ENCODE assay signal across 3 cellular contexts in the genomic region with DNA sequence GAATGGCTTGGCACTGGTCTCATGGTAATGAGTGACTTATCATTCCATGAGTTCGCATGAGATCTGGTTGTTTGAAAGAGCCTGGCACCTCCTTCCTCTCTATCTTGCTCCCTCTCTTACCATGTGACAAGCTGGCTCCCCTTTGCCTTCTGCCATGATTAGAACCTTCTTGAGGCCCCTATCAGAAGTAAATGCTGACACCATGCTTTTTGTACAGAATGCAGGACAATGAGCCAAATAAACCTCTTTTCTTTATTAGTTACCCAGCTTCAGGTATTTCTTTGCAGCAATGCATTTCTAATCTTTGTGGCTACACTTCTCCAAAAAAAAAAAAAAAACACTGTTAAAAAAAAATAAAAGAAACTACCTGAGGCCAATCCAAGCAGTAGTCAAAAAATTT.
A peak's percentile ranks its signal among the peaks of the same experiment; 100 is the strongest.
TF ChIP-seq lines count a peak whose summit lies in the region.

No MANE protein-coding gene starts in this region.

TF ChIP-seq in HepG2, 621 proteins besides CTCF, POLR2A, EP300 and RAD21 (continues in another document):
- TF ChIP-seq, protein P1, sequence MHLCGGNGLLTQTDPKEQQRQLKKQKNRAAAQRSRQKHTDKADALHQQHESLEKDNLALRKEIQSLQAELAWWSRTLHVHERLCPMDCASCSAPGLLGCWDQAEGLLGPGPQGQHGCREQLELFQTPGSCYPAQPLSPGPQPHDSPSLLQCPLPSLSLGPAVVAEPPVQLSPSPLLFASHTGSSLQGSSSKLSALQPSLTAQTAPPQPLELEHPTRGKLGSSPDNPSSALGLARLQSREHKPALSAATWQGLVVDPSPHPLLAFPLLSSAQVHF (CRISPR knock-in tag; IDR thresholded peaks at IDR 0.05) = no peak
- TF ChIP-seq RBM39 (IDR thresholded peaks at IDR 0.05; ENCODE audit: low read depth, low read length, poor library complexity, severe bottlenecking) (no peak), MAFK (conservative IDR thresholded peaks at IDR 0.05 in 1 of 2, IDR thresholded peaks at IDR 0.05 in 1 of 2; ENCODE audit: low read length in 2 of 2) (peak; percentile 56 to 76; a peak in 3 of 4 replicates), ZNF431 (CRISPR knock-in tag; IDR thresholded peaks at IDR 0.05; ENCODE audit: borderline replicate concordance, low read depth) (no peak), ZSCAN20 (CRISPR knock-in tag; IDR thresholded peaks at IDR 0.05; ENCODE audit: borderline replicate concordance) (no peak), ZBTB21 (CRISPR knock-in tag; IDR thresholded peaks at IDR 0.05) (no peak)
- TF ChIP-seq, protein P2, sequence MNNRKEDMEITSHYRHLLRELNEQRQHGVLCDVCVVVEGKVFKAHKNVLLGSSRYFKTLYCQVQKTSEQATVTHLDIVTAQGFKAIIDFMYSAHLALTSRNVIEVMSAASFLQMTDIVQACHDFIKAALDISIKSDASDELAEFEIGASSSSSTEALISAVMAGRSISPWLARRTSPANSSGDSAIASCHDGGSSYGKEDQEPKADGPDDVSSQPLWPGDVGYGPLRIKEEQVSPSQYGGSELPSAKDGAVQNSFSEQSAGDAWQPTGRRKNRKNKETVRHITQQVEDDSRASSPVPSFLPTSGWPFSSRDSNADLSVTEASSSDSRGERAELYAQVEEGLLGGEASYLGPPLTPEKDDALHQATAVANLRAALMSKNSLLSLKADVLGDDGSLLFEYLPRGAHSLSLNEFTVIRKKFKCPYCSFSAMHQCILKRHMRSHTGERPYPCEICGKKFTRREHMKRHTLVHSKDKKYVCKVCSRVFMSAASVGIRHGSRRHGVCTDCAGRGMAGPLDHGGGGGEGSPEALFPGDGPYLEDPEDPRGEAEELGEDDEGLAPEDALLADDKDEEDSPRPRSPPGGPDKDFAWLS (CRISPR knock-in tag; IDR thresholded peaks at IDR 0.05; ENCODE audit: borderline replicate concordance) = no peak

TF ChIP-seq in A549, 52 proteins besides CTCF, POLR2A, EP300 and RAD21:
- TF ChIP-seq FOSL2 (IDR thresholded peaks at IDR 0.05) (no peak), FOSL2 (CRISPR knock-in tag; IDR thresholded peaks at IDR 0.05) (no peak), RARB (CRISPR knock-in tag; IDR thresholded peaks at IDR 0.05) (no peak), MAFK (IDR thresholded peaks at IDR 0.05; ENCODE audit: partially characterized antibody) (peak; percentile 22), EHF (CRISPR knock-in tag; IDR thresholded peaks at IDR 0.05) (no peak), ZC3H11A (IDR thresholded peaks at IDR 0.05) (no peak), JUN (IDR thresholded peaks at IDR 0.05) (no peak), HEYL (CRISPR knock-in tag; IDR thresholded peaks at IDR 0.05) (no peak), CBX8 (IDR thresholded peaks at IDR 0.05) (no peak)
- TF ChIP-seq, protein P3, sequence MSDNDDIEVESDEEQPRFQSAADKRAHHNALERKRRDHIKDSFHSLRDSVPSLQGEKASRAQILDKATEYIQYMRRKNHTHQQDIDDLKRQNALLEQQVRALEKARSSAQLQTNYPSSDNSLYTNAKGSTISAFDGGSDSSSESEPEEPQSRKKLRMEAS (IDR thresholded peaks at IDR 0.05) = no peak

TF ChIP-seq in IMR-90, 13 proteins besides CTCF, POLR2A, EP300 and RAD21:
- TF ChIP-seq MAFK (IDR thresholded peaks at IDR 0.05; ENCODE audit: low read depth, low read length) = peak; percentile 55
- no peak for TF ChIP-seq CEBPB (IDR thresholded peaks at IDR 0.05; ENCODE audit: low read depth, low read length)
